In genomic region chr1:194684636-194685035, GRCh38 we compare ENCODE assay signal across 16 cellular contexts.
DNase-seq lines count a peak whose midpoint lies in the region; ATAC-seq, FAIRE-seq and TF ChIP-seq lines count a peak whose summit lies in the region.
"Had no signal": no experiment of that assay in that cellular context is flagged by ENCODE, and none has a peak within 500 bp of the region (broad histone marks: within the 10 kb centered on the region; RNA-seq: fewer than 3 reads in every experiment).

No MANE protein-coding gene starts in this region.

- no peak for DNase-seq in D721Med (ENCODE audit: insufficient read length, low spot score)
- peak; percentile 49 for DNase-seq in HFFc6
- no peak for DNase-seq in SK-N-SH
- peak; percentile 21 for DNase-seq in dedifferentiated amniotic fluid mesenchymal stem cell (ENCODE audit: extremely low spot score)
- DNase-seq in activated CD8-positive, alpha-beta memory T cell treated with anti-CD3 and anti-CD28 coated beads for 24 hours: no peak
- DNase-seq in brain microvascular endothelial cell: no peak
- DNase-seq in anterior cingulate cortex (lab: John Stamatoyannopoulos, UW): no peak
- DNase-seq: 8988T; AML-193; Calu3; CD8-positive, alpha-beta memory T cell; DMS79; GF-D8; HCEC 1CT had no signal

- no peak overlapping the region for H3K4me2 ChIP-seq in SK-N-SH
- H3K4me2 ChIP-seq: BLaER1 had no signal

- H3K4me1 ChIP-seq in SK-N-SH (ENCODE audit: control insufficient read depth in 1 of 2, insufficient read depth in 2 of 2, low read depth in 1 of 2, low read length in 1 of 2): no peaks in the 10 kb centered on the region; a peak in 1 of 4 replicates
- H3K4me1 ChIP-seq: BLaER1 had no signal

- POLR2A ChIA-PET in SK-N-SH (lab: Yijun Ruan, JAX): no interaction called here

- H3K9me2 ChIP-seq in SK-N-SH: no peaks in the 10 kb centered on the region

- H3K27me3 ChIP-seq in SK-N-SH (ENCODE audit: insufficient read depth): no peaks in the 10 kb centered on the region
- H3K27me3 ChIP-seq in brain microvascular endothelial cell (replicated peaks): no peaks in the 10 kb centered on the region
- H3K27me3 ChIP-seq: BLaER1 had no signal

- no peaks in the 10 kb centered on the region for H3K79me2 ChIP-seq in SK-N-SH (ENCODE audit: insufficient read depth)

- H3K4me3 Mint-ChIP-seq in HFFc6: no peak overlapping the region
- H3K4me3 Mint-ChIP-seq: CD8-positive, alpha-beta memory T cell had no signal

- no peak overlapping the region for H2AFZ ChIP-seq in SK-N-SH (ENCODE audit: low read depth)

- WGBS in SK-N-SH (ENCODE audit: low lambda C conversion rate): 2% methylated on average over 2 of the region's 2 CpGs

- TF ChIP-seq RAD21 in SK-N-SH (IDR thresholded peaks at IDR 0.05; ENCODE audit: low read length): no peak

- ATAC-seq in GM18502 (IDR thresholded peaks at IDR 0.05; ENCODE audit: poor library complexity, unreplicated experiment): no peak

- H3K36me3 ChIP-seq in SK-N-SH (replicated peaks in 1 of 2; ENCODE audit: control insufficient read depth in 1 of 2, insufficient read depth in 2 of 2, low read length in 1 of 2) (no peaks in the 10 kb centered on the region), brain microvascular endothelial cell (replicated peaks) (no peaks in the 10 kb centered on the region)
- H3K36me3 ChIP-seq: BLaER1 had no signal

- no peaks in the 10 kb centered on the region for H3K9me3 ChIP-seq in SK-N-SH
- H3K9me3 ChIP-seq: BLaER1 had no signal

- no peaks in the 10 kb centered on the region for H3K36me3 Mint-ChIP-seq in HFFc6 (ENCODE audit: low read depth)
- H3K36me3 Mint-ChIP-seq: CD8-positive, alpha-beta memory T cell had no signal

- H3K4me3 ChIP-seq in SK-N-SH (ENCODE audit: low read depth in 2 of 2, low read length in 1 of 2): no peak overlapping the region
- no peak overlapping the region for H3K4me3 ChIP-seq in brain microvascular endothelial cell (ENCODE audit: low read depth, low read length)
- H3K4me3 ChIP-seq: BLaER1 had no signal

- H3K27ac ChIP-seq in SK-N-SH (ENCODE audit: low read depth in 2 of 2, low read length in 1 of 2): peak overlapping the region in 1 of 2 experiments; percentile 37; a peak in 2 of 4 replicates
- no peak overlapping the region for H3K27ac ChIP-seq in brain microvascular endothelial cell
- H3K27ac ChIP-seq: BLaER1 had no signal

- TF ChIP-seq CTCF in D721Med (IDR thresholded peaks at IDR 0.05; ENCODE audit: insufficient read depth, missing control alignments) (no peak), HFFc6 (IDR thresholded peaks at IDR 0.05) (no peak), SK-N-SH (IDR thresholded peaks at IDR 0.05) (no peak), brain microvascular endothelial cell (IDR thresholded peaks at IDR 0.05; ENCODE audit: low read depth, low read length, missing control alignments) (no peak)

- no peaks in the 10 kb centered on the region; the same call in 1 of the 2 replicates for H3K9me3 Mint-ChIP-seq in HFFc6

- H3F3A ChIP-seq in SK-N-SH (replicated peaks; ENCODE audit: insufficient read depth): no peaks in the 10 kb centered on the region

- CTCF ChIA-PET in SK-N-SH (lab: Yijun Ruan, JAX): no interaction called here

- FAIRE-seq in D721Med (lab: Jason Lieb, UNC): peak; percentile 48

- in situ Hi-C loops in brain microvascular endothelial cell (cut with HindIII; ENCODE audit: low pct_ligation_motif_present, low sequenced_read_pairs): no loop called here

- H3K27ac Mint-ChIP-seq in HFFc6: no peak overlapping the region
- H3K27ac Mint-ChIP-seq: CD8-positive, alpha-beta memory T cell had no signal

- no peaks in the 10 kb centered on the region for H4K20me1 ChIP-seq in SK-N-SH (ENCODE audit: insufficient read depth)
- H4K20me1 ChIP-seq: BLaER1 had no signal

- peaks cover 11% of the 10 kb centered on the region; the same call in 1 of the 2 replicates for H3K4me1 Mint-ChIP-seq in HFFc6 (ENCODE audit: low read depth)
- H3K4me1 Mint-ChIP-seq: CD8-positive, alpha-beta memory T cell had no signal

- H3K9ac ChIP-seq in SK-N-SH: no peak overlapping the region
- H3K9ac ChIP-seq: BLaER1 had no signal

- no peaks in the 10 kb centered on the region for H3K27me3 Mint-ChIP-seq in HFFc6 (ENCODE audit: insufficient read depth)
- H3K27me3 Mint-ChIP-seq: CD8-positive, alpha-beta memory T cell had no signal

- TF ChIP-seq EP300 in SK-N-SH (IDR thresholded peaks at IDR 0.05; ENCODE audit: borderline replicate concordance in 1 of 2, low read depth in 1 of 2, low read length in 1 of 2): peak in 1 of 2 experiments; percentile 64; a peak in 2 of 4 replicates

TF ChIP-seq in SK-N-SH, 30 proteins besides CTCF, POLR2A, EP300 and RAD21:
- TF ChIP-seq TCF12 (IDR thresholded peaks at IDR 0.05): peak; percentile 35
- 0 out of 2 replicates have a peak, but pooled peaks have one; percentile 36 for TF ChIP-seq TEAD4 (IDR thresholded peaks at IDR 0.05; ENCODE audit: borderline replicate concordance, insufficient read depth)
- TF ChIP-seq USF2 (IDR thresholded peaks at IDR 0.05; ENCODE audit: borderline replicate concordance, low read depth, low read length): no peak
- TF ChIP-seq FOSL2 (IDR thresholded peaks at IDR 0.05; ENCODE audit: borderline replicate concordance, low read depth): peak; percentile 60
- TF ChIP-seq JUND (IDR thresholded peaks at IDR 0.05): peak; percentile 50
- TF ChIP-seq PBX3 (IDR thresholded peaks at IDR 0.05): peak; percentile 75
- TF ChIP-seq YY1 (IDR thresholded peaks at IDR 0.05; ENCODE audit: low read depth): no peak

Comparison
In these comparisons a context has a peak if more than half of its experiments do, and no peak if none do; other contexts are left out.
1. DNase-seq: peak in HFFc6 (single experiment) and dedifferentiated amniotic fluid mesenchymal stem cell (single experiment); none in D721Med (single experiment), SK-N-SH (single experiment), activated CD8-positive, alpha-beta memory T cell treated with anti-CD3 and anti-CD28 coated beads for 24 hours (single experiment), brain microvascular endothelial cell (single experiment) and anterior cingulate cortex (0 of 58).